Comparison of ENCODE assay signal across 9 cellular contexts in genomic region chr19:58009301-58009665, GRCh38. TPM values are rescaled to one million over a fixed set of nuclear protein-coding genes. Genes with fewer than 3 reads are reported as not detected.
DNase-seq lines count a peak whose midpoint lies in the region; ATAC-seq, FAIRE-seq and TF ChIP-seq lines count a peak whose summit lies in the region.
"Had no signal": no experiment of that assay in that cellular context is flagged by ENCODE, and none has a peak within 500 bp of the region (broad histone marks: within the 10 kb centered on the region; RNA-seq: fewer than 3 reads in every experiment).

No MANE protein-coding gene starts in this region.

- peaks cover 2 to 13% (median 7%) of the 10 kb centered on the region in 4 donors for H3K4me1 Mint-ChIP-seq in CD4-positive, alpha-beta memory T cell

- FAIRE-seq in HepG2 (lab: Jason Lieb, UNC), result no peak

- no peaks in the 10 kb centered on the region for H3K27me3 ChIP-seq in CD4-positive, alpha-beta memory T cell (ENCODE audit: insufficient read depth, low read length)
- H3K27me3 ChIP-seq in PC-3 (ENCODE audit: low read length) (no peaks in the 10 kb centered on the region), osteoblast (ENCODE audit: insufficient read depth, low read length) (no peaks in the 10 kb centered on the region), HepG2 (ENCODE audit: control insufficient read depth in 1 of 2, insufficient read depth in 2 of 2, low read length in 2 of 2) (no peaks in the 10 kb centered on the region; a peak in 1 of 5 replicates)

- in situ Hi-C loops in HepG2 (cut with HindIII; ENCODE audit: extremely low pct_ligation_motif_present, low pct_unique_long_range_greater_than_20kb), result no loop called here

- no peaks in the 10 kb centered on the region for H3K4me1 ChIP-seq in CD4-positive, alpha-beta memory T cell (ENCODE audit: insufficient read depth, low read length)
- H3K4me1 ChIP-seq in PC-3 (ENCODE audit: insufficient read depth, low read length) (no peaks in the 10 kb centered on the region), osteoblast (ENCODE audit: insufficient read depth, low read length) (no peaks in the 10 kb centered on the region), HepG2 (ENCODE audit: insufficient read depth, low read length) (peaks cover 2% of the 10 kb centered on the region; the same call in 1 of the 2 replicates)

- peak overlapping the region in 2 of 7 donors; percentile 38 to 77 for H3K27ac Mint-ChIP-seq in CD4-positive, alpha-beta memory T cell

- no peak for TF ChIP-seq RAD21 in HepG2 (CRISPR knock-in tag; IDR thresholded peaks at IDR 0.05)

- H3K36me3 ChIP-seq in CD4-positive, alpha-beta memory T cell (ENCODE audit: insufficient read depth, low read length), result no peaks in the 10 kb centered on the region
- H3K36me3 ChIP-seq in PC-3 (ENCODE audit: low read depth, low read length) (peaks cover 33% of the 10 kb centered on the region), osteoblast (ENCODE audit: insufficient read depth, low read length) (peaks cover 21% of the 10 kb centered on the region), HepG2 (replicated peaks in 1 of 2; ENCODE audit: control insufficient read depth in 1 of 2, insufficient read depth in 2 of 2, low read length in 2 of 2) (peaks cover 0 to 12% of the 10 kb centered on the region in 2 experiments; a peak in 2 of 5 replicates)

- H3K27ac ChIP-seq in CD4-positive, alpha-beta memory T cell (ENCODE audit: low read depth, low read length), result no peak overlapping the region
- no peak overlapping the region for H3K27ac ChIP-seq in PC-3 (ENCODE audit: low read length)
- peak overlapping the region; percentile 65 for H3K27ac ChIP-seq in osteoblast (ENCODE audit: low read depth, low read length)
- H3K27ac ChIP-seq in HepG2 (ENCODE audit: extremely low read length, insufficient read depth, low read length), result no peak overlapping the region

- H4K20me1 ChIP-seq in PC-3 (ENCODE audit: low read length), result no peaks in the 10 kb centered on the region
- H4K20me1 ChIP-seq in osteoblast (ENCODE audit: insufficient read depth, low read length), result no peaks in the 10 kb centered on the region
- no peaks in the 10 kb centered on the region for H4K20me1 ChIP-seq in HepG2 (ENCODE audit: insufficient read depth, low read length)

- no peaks in the 10 kb centered on the region for H3F3A ChIP-seq in PC-3 (ENCODE audit: low read length, unreplicated experiment)

- H2AFZ ChIP-seq in PC-3 (ENCODE audit: low read length) (peak overlapping the region; percentile 54), osteoblast (ENCODE audit: low read length) (peak overlapping the region; percentile 56), HepG2 (ENCODE audit: low read length) (no peak overlapping the region)

- H3K9ac ChIP-seq in PC-3 (ENCODE audit: low read length) (no peak overlapping the region), HepG2 (ENCODE audit: insufficient read depth, low read depth, low read length) (no peak overlapping the region)

- H3K9me3 ChIP-seq in CD4-positive, alpha-beta memory T cell (ENCODE audit: control insufficient read depth in 1 of 2, low read length in 2 of 2), result peaks cover 14 to 46% of the 10 kb centered on the region in 2 donors
- peaks cover 46% of the 10 kb centered on the region for H3K9me3 ChIP-seq in PC-3 (ENCODE audit: low read length)
- H3K9me3 ChIP-seq in osteoblast (ENCODE audit: low read depth, low read length), result no peaks in the 10 kb centered on the region
- H3K9me3 ChIP-seq in HepG2 (ENCODE audit: low read length), result peaks cover 85% of the 10 kb centered on the region

- TF ChIP-seq CTCF in PC-3 (conservative IDR thresholded peaks at IDR 0.05; ENCODE audit: low read depth, low read length), result no peak
- no peak for TF ChIP-seq CTCF in epithelial cell of esophagus (IDR thresholded peaks at IDR 0.05; ENCODE audit: insufficient read depth, low read depth, low read length, missing control alignments)
- TF ChIP-seq CTCF in osteoblast (IDR thresholded peaks at IDR 0.05; ENCODE audit: extremely low read depth, low read depth, low read length), result no peak
- TF ChIP-seq CTCF in HepG2 (CRISPR knock-in tag; IDR thresholded peaks at IDR 0.05), result no peak

- H3K4me2 ChIP-seq in PC-3 (ENCODE audit: low read length), result peak overlapping the region; percentile 69
- peak overlapping the region; percentile 80 for H3K4me2 ChIP-seq in osteoblast (ENCODE audit: insufficient read depth, low read length)
- no peak overlapping the region for H3K4me2 ChIP-seq in HepG2 (ENCODE audit: low read depth, low read length)

- no peaks in the 10 kb centered on the region for H3K9me2 ChIP-seq in PC-3 (replicated peaks; ENCODE audit: low read length)

- TF ChIP-seq POLR2A in HepG2 (IDR thresholded peaks at IDR 0.05; ENCODE audit: insufficient read depth in 1 of 2, low read depth in 2 of 2, low read length in 2 of 2), result no peak

- peaks cover 5 to 89% (median 78%) of the 10 kb centered on the region in 8 donors for H3K9me3 Mint-ChIP-seq in CD4-positive, alpha-beta memory T cell

- POLR2A ChIA-PET in CD4-positive, alpha-beta memory T cell (lab: Charles Lee; ENCODE audit: partially characterized antibody), result no interaction called here
- POLR2A ChIA-PET in PC-3 (lab: Charles Lee; ENCODE audit: unreplicated experiment), result no interaction called here
- POLR2A ChIA-PET in HepG2 (lab: Yijun Ruan, JAX), result no interaction called here

- ATAC-seq in PC-3 (peak; percentile 16), HG03175 (IDR thresholded peaks at IDR 0.05; ENCODE audit: unreplicated experiment) (no peak), HepG2 (no peak), GM18868 (IDR thresholded peaks at IDR 0.05; ENCODE audit: unreplicated experiment) (no peak)

- no peak for TF ChIP-seq EP300 in HepG2 (IDR thresholded peaks at IDR 0.05; ENCODE audit: low read depth in 2 of 2, low read length in 2 of 2)
- TF ChIP-seq EP300 in HepG2 (CRISPR knock-in tag; IDR thresholded peaks at IDR 0.05; ENCODE audit: borderline replicate concordance), result no peak

- H3K27me3 Mint-ChIP-seq in CD4-positive, alpha-beta memory T cell, result peaks cover 2 to 4% of the 10 kb centered on the region in 2 donors

- peaks cover 43 to 45% of the 10 kb centered on the region in 2 donors for H3K36me3 Mint-ChIP-seq in CD4-positive, alpha-beta memory T cell

- WGBS in HepG2 (ENCODE audit: low lambda C conversion rate), result 100% methylated on average over 3 of the region's 21 CpGs

- intact Hi-C loops in CD4-positive, alpha-beta memory T cell (cut with micrococcal nuclease), result loop anchor here (10.0 kb wide), 1 partner anchor 574 kb away; the partner anchor contains the start of gene ZNF749
- intact Hi-C loops in PC-3 (cut with micrococcal nuclease) (no loop called here), HepG2 (cut with micrococcal nuclease; ENCODE audit: unreplicated experiment) (no loop called here)

- CTCF ChIA-PET in CD4-positive, alpha-beta memory T cell (lab: Charles Lee; ENCODE audit: partially characterized antibody), result no interaction called here
- CTCF ChIA-PET in PC-3 (lab: Charles Lee), result no interaction called here
- CTCF ChIA-PET in HepG2 (lab: Yijun Ruan, JAX; ENCODE audit: low intra/inter-chr PET ratio, low total read pairs), result no interaction called here

- no TSS peak for BruUV-seq in PC-3 (replicated peaks; lab: Mats Ljungman, UMichigan)
- no TSS peak for BruUV-seq in HepG2 (replicated peaks; lab: Mats Ljungman, UMichigan)

- no peaks in the 10 kb centered on the region for H3K79me2 ChIP-seq in PC-3 (ENCODE audit: low read length)
- no peaks in the 10 kb centered on the region for H3K79me2 ChIP-seq in osteoblast (ENCODE audit: insufficient read depth, low read length)
- no peaks in the 10 kb centered on the region for H3K79me2 ChIP-seq in HepG2 (ENCODE audit: insufficient read depth, low read length)

- H3K4me3 ChIP-seq in CD4-positive, alpha-beta memory T cell (ENCODE audit: low read length in 2 of 2), result no peak overlapping the region
- peak overlapping the region; percentile 57 for H3K4me3 ChIP-seq in PC-3 (ENCODE audit: low read length)
- H3K4me3 ChIP-seq in epithelial cell of esophagus (ENCODE audit: low read length), result peak overlapping the region; percentile 67
- H3K4me3 ChIP-seq in osteoblast (ENCODE audit: insufficient read depth, low read length), result peak overlapping the region; percentile 75
- no peak overlapping the region for H3K4me3 ChIP-seq in HepG2 (replicated peaks in 1 of 3; ENCODE audit: insufficient read depth in 1 of 3, low read depth in 2 of 3, low read length in 3 of 3)

- DNase-seq in CD4-positive, alpha-beta memory T cell, result no peak
- DNase-seq in PC-3 (no peak), epithelial cell of esophagus (ENCODE audit: low read depth) (no peak), osteoblast (ENCODE audit: insufficient read length, low spot score, missing footprints) (no peak), HepG2 (ENCODE audit: low spot score) (no peak), retina (no peak)
- DNase-seq: H7 had no signal

- H3K4me3 Mint-ChIP-seq in CD4-positive, alpha-beta memory T cell, result peak overlapping the region in 5 of 8 donors; percentile 27 to 78 (median 63)

RNA-seq across cellular contexts. Expression of gene ZNF606, which starts 6.7 kb away (rescaled TPM):
- 10 to 100 TPM; 25.5 to 37.3 TPM for total RNA-seq in CD4-positive, alpha-beta memory T cell
- 1 to 10 TPM; 2.7 to 7.2 TPM for polyA plus RNA-seq in CD4-positive, alpha-beta memory T cell
- total RNA-seq in PC-3 (2014; rRNA removed) (6.0 and 7.0 TPM in 2 replicates), osteoblast (16.3 and 17.4 TPM in 2 replicates), HepG2 (2016; rRNA removed; fragmentation: Illumina TruSeq; extraction: Trizol) (8.4 and 14.8 TPM in 2 replicates)
- 3.4 and 6.5 TPM in 2 replicates for total RNA-seq in HepG2 (2016; cell fraction: cytosol; rRNA removed; fragmentation: Illumina TruSeq; extraction: Trizol; ENCODE audit: low read depth)
- total RNA-seq in HepG2 (2016; cell fraction: insoluble cytoplasmic fraction; rRNA removed; fragmentation: Illumina TruSeq; extraction: Trizol), result 9.2 and 12.8 TPM in 2 replicates
- 5.1 and 5.2 TPM in 2 replicates for total RNA-seq in HepG2 (2016; cell fraction: membrane; rRNA removed; fragmentation: Illumina TruSeq; extraction: Trizol)
- 17.7 and 20.4 TPM in 2 replicates for total RNA-seq in HepG2 (2016; cell fraction: nucleus; rRNA removed; fragmentation: Illumina TruSeq; extraction: Trizol)
- polyA plus RNA-seq in HepG2 (2011; rRNA removed), result 4.2 and 5.2 TPM in 2 replicates
- polyA plus RNA-seq in HepG2 (2011; cell fraction: cytosol; rRNA removed), result 2.9 TPM in 2 replicates
- polyA plus RNA-seq in HepG2 (2011; cell fraction: nucleus; rRNA removed), result 19.5 and 22.3 TPM in 2 replicates
- 4.3 and 4.9 TPM in 2 replicates for polyA plus RNA-seq in HepG2 (2012)
- polyA plus RNA-seq in HepG2 (2016; cell fraction: cytosol; fragmentation: Illumina TruSeq; extraction: Trizol; ENCODE audit: low read depth), result 0.43 and 0.54 TPM in 2 replicates
- polyA plus RNA-seq in HepG2 (2016; cell fraction: insoluble cytoplasmic fraction; fragmentation: Illumina TruSeq; extraction: Trizol; ENCODE audit: low read depth), result 5.8 and 6.1 TPM in 2 replicates
- polyA plus RNA-seq in HepG2 (2016; cell fraction: membrane; fragmentation: Illumina TruSeq; extraction: Trizol; ENCODE audit: low read depth), result 1.8 and 2.1 TPM in 2 replicates
- 24.9 and 25.4 TPM in 2 replicates for polyA plus RNA-seq in HepG2 (2016; cell fraction: nucleus; fragmentation: Illumina TruSeq; extraction: Trizol; ENCODE audit: insufficient read depth, low read depth)
- 2.4 and 12.4 TPM in 2 replicates for polyA minus RNA-seq in HepG2 (2011; rRNA and poly(A)+ RNA removed; ENCODE audit: low replicate concordance)
- 2.8 and 3.8 TPM in 2 replicates for polyA minus RNA-seq in HepG2 (2011; cell fraction: cytosol; rRNA and poly(A)+ RNA removed)
- 31.4 and 33.7 TPM in 2 replicates for polyA minus RNA-seq in HepG2 (2011; cell fraction: nucleus; rRNA and poly(A)+ RNA removed)

RNA-seq across cellular contexts. Expression of gene ZSCAN1, which starts 24.5 kb away (rescaled TPM):
- not detected for total RNA-seq in CD4-positive, alpha-beta memory T cell
- polyA plus RNA-seq in CD4-positive, alpha-beta memory T cell, result not detected
- total RNA-seq in PC-3 (2014; rRNA removed) (not detected in 2 replicates), osteoblast (0.36 TPM in 1 of 2 replicates, not detected in the other), HepG2 (2016; rRNA removed; fragmentation: Illumina TruSeq; extraction: Trizol) (not detected in 2 replicates)
- not detected in 2 replicates for total RNA-seq in HepG2 (2016; cell fraction: cytosol; rRNA removed; fragmentation: Illumina TruSeq; extraction: Trizol; ENCODE audit: low read depth)
- total RNA-seq in HepG2 (2016; cell fraction: insoluble cytoplasmic fraction; rRNA removed; fragmentation: Illumina TruSeq; extraction: Trizol), result not detected in 2 replicates
- not detected in 2 replicates for total RNA-seq in HepG2 (2016; cell fraction: membrane; rRNA removed; fragmentation: Illumina TruSeq; extraction: Trizol)
- not detected in 2 replicates for total RNA-seq in HepG2 (2016; cell fraction: nucleus; rRNA removed; fragmentation: Illumina TruSeq; extraction: Trizol)
- polyA plus RNA-seq in HepG2 (2011; rRNA removed), result not detected in 2 replicates
- polyA plus RNA-seq in HepG2 (2011; cell fraction: cytosol; rRNA removed), result not detected in 2 replicates
- polyA plus RNA-seq in HepG2 (2011; cell fraction: nucleus; rRNA removed), result not detected in 2 replicates
- not detected in 2 replicates for polyA plus RNA-seq in HepG2 (2012)
- polyA plus RNA-seq in HepG2 (2016; cell fraction: cytosol; fragmentation: Illumina TruSeq; extraction: Trizol; ENCODE audit: low read depth), result not detected in 2 replicates
- polyA plus RNA-seq in HepG2 (2016; cell fraction: insoluble cytoplasmic fraction; fragmentation: Illumina TruSeq; extraction: Trizol; ENCODE audit: low read depth), result not detected in 2 replicates
- polyA plus RNA-seq in HepG2 (2016; cell fraction: membrane; fragmentation: Illumina TruSeq; extraction: Trizol; ENCODE audit: low read depth), result not detected in 2 replicates
- not detected in 2 replicates for polyA plus RNA-seq in HepG2 (2016; cell fraction: nucleus; fragmentation: Illumina TruSeq; extraction: Trizol; ENCODE audit: insufficient read depth, low read depth)
- polyA minus RNA-seq in HepG2 (2011; rRNA and poly(A)+ RNA removed; ENCODE audit: low replicate concordance), result not detected in 2 replicates
- polyA minus RNA-seq in HepG2 (2011; cell fraction: cytosol; rRNA and poly(A)+ RNA removed), result not detected in 2 replicates
- polyA minus RNA-seq in HepG2 (2011; cell fraction: nucleus; rRNA and poly(A)+ RNA removed), result not detected in 2 replicates
- total RNA-seq: H7 had no signal

RNA-seq across cellular contexts. Expression of gene C19orf18, which starts 34.9 kb away (rescaled TPM):
- 1 to 10 TPM in 1 of 2 experiments, under 1 TPM in 1; 0.76 to 1.2 TPM for total RNA-seq in CD4-positive, alpha-beta memory T cell
- under 1 TPM in 1 of 2 donors, not detected in 1; 0.22 TPM for polyA plus RNA-seq in CD4-positive, alpha-beta memory T cell
- total RNA-seq in PC-3 (2014; rRNA removed), result 0.40 TPM in 1 of 2 replicates, not detected in the other
- 0.36 TPM in 1 of 2 replicates, not detected in the other for total RNA-seq in osteoblast
- 0.22 and 0.38 TPM in 2 replicates for total RNA-seq in HepG2 (2016; rRNA removed; fragmentation: Illumina TruSeq; extraction: Trizol)
- 0.30 TPM in 1 of 2 replicates, not detected in the other for total RNA-seq in HepG2 (2016; cell fraction: cytosol; rRNA removed; fragmentation: Illumina TruSeq; extraction: Trizol; ENCODE audit: low read depth)
- total RNA-seq in HepG2 (2016; cell fraction: insoluble cytoplasmic fraction; rRNA removed; fragmentation: Illumina TruSeq; extraction: Trizol), result 0.36 and 0.54 TPM in 2 replicates
- not detected in 2 replicates for total RNA-seq in HepG2 (2016; cell fraction: membrane; rRNA removed; fragmentation: Illumina TruSeq; extraction: Trizol)
- total RNA-seq in HepG2 (2016; cell fraction: nucleus; rRNA removed; fragmentation: Illumina TruSeq; extraction: Trizol), result 1.4 TPM in 2 replicates
- 0.55 and 0.56 TPM in 2 replicates for polyA plus RNA-seq in HepG2 (2011; rRNA removed)
- polyA plus RNA-seq in HepG2 (2011; cell fraction: cytosol; rRNA removed), result 0.08 and 0.32 TPM in 2 replicates
- polyA plus RNA-seq in HepG2 (2011; cell fraction: nucleus; rRNA removed), result 0.66 and 1.1 TPM in 2 replicates
- polyA plus RNA-seq in HepG2 (2012), result 0.80 and 1.4 TPM in 2 replicates
- 0.11 and 0.25 TPM in 2 replicates for polyA plus RNA-seq in HepG2 (2016; cell fraction: cytosol; fragmentation: Illumina TruSeq; extraction: Trizol; ENCODE audit: low read depth)
- 0.57 and 0.99 TPM in 2 replicates for polyA plus RNA-seq in HepG2 (2016; cell fraction: insoluble cytoplasmic fraction; fragmentation: Illumina TruSeq; extraction: Trizol; ENCODE audit: low read depth)
- 0.22 and 0.26 TPM in 2 replicates for polyA plus RNA-seq in HepG2 (2016; cell fraction: membrane; fragmentation: Illumina TruSeq; extraction: Trizol; ENCODE audit: low read depth)
- polyA plus RNA-seq in HepG2 (2016; cell fraction: nucleus; fragmentation: Illumina TruSeq; extraction: Trizol; ENCODE audit: insufficient read depth, low read depth), result 2.0 and 2.4 TPM in 2 replicates
- 0.16 TPM in 1 of 2 replicates, not detected in the other for polyA minus RNA-seq in HepG2 (2011; rRNA and poly(A)+ RNA removed; ENCODE audit: low replicate concordance)
- polyA minus RNA-seq in HepG2 (2011; cell fraction: cytosol; rRNA and poly(A)+ RNA removed), result not detected in 2 replicates
- 0.64 and 2.5 TPM in 2 replicates for polyA minus RNA-seq in HepG2 (2011; cell fraction: nucleus; rRNA and poly(A)+ RNA removed)

RNA-seq across cellular contexts. Expression of gene ZNF135, which starts 49.8 kb away (rescaled TPM):
- total RNA-seq in CD4-positive, alpha-beta memory T cell, result under 1 TPM; 0.41 to 0.47 TPM
- polyA plus RNA-seq in CD4-positive, alpha-beta memory T cell, result 1 to 10 TPM in 1 of 2 donors, under 1 TPM in 1; 0.44 to 2.0 TPM
- total RNA-seq in PC-3 (2014; rRNA removed), result not detected in 2 replicates
- total RNA-seq in osteoblast, result 6.5 and 8.3 TPM in 2 replicates
- total RNA-seq in HepG2 (2016; rRNA removed; fragmentation: Illumina TruSeq; extraction: Trizol), result not detected in 2 replicates
- total RNA-seq in HepG2 (2016; cell fraction: cytosol; rRNA removed; fragmentation: Illumina TruSeq; extraction: Trizol; ENCODE audit: low read depth), result not detected in 2 replicates
- total RNA-seq in HepG2 (2016; cell fraction: insoluble cytoplasmic fraction; rRNA removed; fragmentation: Illumina TruSeq; extraction: Trizol), result not detected in 2 replicates
- total RNA-seq in HepG2 (2016; cell fraction: membrane; rRNA removed; fragmentation: Illumina TruSeq; extraction: Trizol), result not detected in 2 replicates
- not detected in 2 replicates for total RNA-seq in HepG2 (2016; cell fraction: nucleus; rRNA removed; fragmentation: Illumina TruSeq; extraction: Trizol)
- polyA plus RNA-seq in HepG2 (2011; rRNA removed), result not detected in 2 replicates
- polyA plus RNA-seq in HepG2 (2011; cell fraction: cytosol; rRNA removed), result not detected in 2 replicates
- not detected in 2 replicates for polyA plus RNA-seq in HepG2 (2011; cell fraction: nucleus; rRNA removed)
- not detected in 2 replicates for polyA plus RNA-seq in HepG2 (2012)
- polyA plus RNA-seq in HepG2 (2016; cell fraction: cytosol; fragmentation: Illumina TruSeq; extraction: Trizol; ENCODE audit: low read depth), result not detected in 2 replicates
- polyA plus RNA-seq in HepG2 (2016; cell fraction: insoluble cytoplasmic fraction; fragmentation: Illumina TruSeq; extraction: Trizol; ENCODE audit: low read depth), result not detected in 2 replicates
- polyA plus RNA-seq in HepG2 (2016; cell fraction: membrane; fragmentation: Illumina TruSeq; extraction: Trizol; ENCODE audit: low read depth), result not detected in 2 replicates
- polyA plus RNA-seq in HepG2 (2016; cell fraction: nucleus; fragmentation: Illumina TruSeq; extraction: Trizol; ENCODE audit: insufficient read depth, low read depth), result not detected in 2 replicates
- not detected in 2 replicates for polyA minus RNA-seq in HepG2 (2011; rRNA and poly(A)+ RNA removed; ENCODE audit: low replicate concordance)
- not detected in 2 replicates for polyA minus RNA-seq in HepG2 (2011; cell fraction: cytosol; rRNA and poly(A)+ RNA removed)
- polyA minus RNA-seq in HepG2 (2011; cell fraction: nucleus; rRNA and poly(A)+ RNA removed), result not detected in 2 replicates

Comparison
In these comparisons a context has a peak if more than half of its experiments do, and no peak if none do; other contexts are left out.
1. H3K4me3 ChIP-seq: peak in PC-3 (single experiment), epithelial cell of esophagus (single experiment) and osteoblast (single experiment); none in CD4-positive, alpha-beta memory T cell (0 of 2) and HepG2 (0 of 3).